ENCODE assay signal across 27 cellular contexts in genomic region chr2:222447144-222447543, GRCh38. TPM values are rescaled to one million over a fixed set of nuclear protein-coding genes. Genes with fewer than 3 reads are reported as not detected.
"Had no signal": no experiment of that assay in that cellular context is flagged by ENCODE, and none has a peak within 500 bp of the region (broad histone marks: within the 10 kb centered on the region; RNA-seq: fewer than 3 reads in every experiment).

No MANE protein-coding gene starts in this region.

- H3K9me3 ChIP-seq: colonic mucosa, prostate gland, right atrium auricular region, tibial artery had no signal

- H3K4me3 Mint-ChIP-seq: activated CD8-positive, alpha-beta T cell treated with anti-CD3 and anti-CD28 coated beads, Interleukin-2, amount 10 ng/mL, durations not matched to agents 7 days and 5 days; activated naive CD4-positive, alpha-beta T cell treated with anti-CD3 and anti-CD28 coated beads for 36 hours; activated naive CD8-positive, alpha-beta T cell treated with anti-CD3 and anti-CD28 coated beads, Interleukin-2, amount 50 U/mL, for 24 hours; activated T-cell treated with anti-CD3 and anti-CD28 coated beads, Interleukin-2, amount 50 U/mL, for 4 hours; neural crest cell had no signal

- H3K9me3 Mint-ChIP-seq: activated naive CD4-positive, alpha-beta T cell treated with anti-CD3 and anti-CD28 coated beads for 36 hours; activated naive CD8-positive, alpha-beta T cell treated with anti-CD3 and anti-CD28 coated beads, Interleukin-2, amount 50 U/mL, for 24 hours; activated T-cell treated with anti-CD3 and anti-CD28 coated beads, Interleukin-2, amount 50 U/mL, for 4 hours had no signal

- ATAC-seq: activated CD8-positive, alpha-beta T cell treated with anti-CD3 and anti-CD28 coated beads, Interleukin-2, amount 10 ng/mL, durations not matched to agents 7 days and 5 days; activated naive CD8-positive, alpha-beta T cell treated with anti-CD3 and anti-CD28 coated beads, Interleukin-2, amount 50 U/mL, for 24 hours; activated T-cell treated with anti-CD3 and anti-CD28 coated beads, Interleukin-2, amount 50 U/mL, for 4 hours; left colon; stimulated activated naive CD8-positive, alpha-beta T cell treated with anti-CD3 and anti-CD28 coated beads, Interleukin-15, Interleukin-2, amounts not matched to agents 100 U/mL and 50 U/mL, for 24 hours had no signal

- H3K27ac ChIP-seq: brain microvascular endothelial cell, colonic mucosa, prostate gland, right atrium auricular region, tibial artery had no signal

- H3K27me3 ChIP-seq: brain microvascular endothelial cell, colonic mucosa, right atrium auricular region, tibial artery had no signal

- H3K4me3 ChIP-seq: colonic mucosa, prostate gland, right atrium auricular region, tibial artery had no signal

- H3K27ac Mint-ChIP-seq: activated CD8-positive, alpha-beta T cell treated with anti-CD3 and anti-CD28 coated beads, Interleukin-2, amount 10 ng/mL, durations not matched to agents 7 days and 5 days; activated naive CD4-positive, alpha-beta T cell treated with anti-CD3 and anti-CD28 coated beads for 36 hours; activated naive CD8-positive, alpha-beta T cell treated with anti-CD3 and anti-CD28 coated beads, Interleukin-2, amount 50 U/mL, for 24 hours had no signal

- H3K36me3 ChIP-seq: brain microvascular endothelial cell, colonic mucosa, prostate gland, right atrium auricular region, tibial artery had no signal

- DNase-seq: activated CD4-positive, alpha-beta T cell treated with anti-CD3 and anti-CD28 coated beads for 48 hours; activated CD4-positive, CD25-positive, alpha-beta regulatory T cell; activated CD8-positive, alpha-beta T cell treated with anti-CD3 and anti-CD28 coated beads, Interleukin-2, amount 10 ng/mL, durations not matched to agents 7 days and 5 days; activated naive CD4-positive, alpha-beta T cell treated with anti-CD3 and anti-CD28 coated beads for 36 hours; activated naive CD8-positive, alpha-beta T cell treated with anti-CD3 and anti-CD28 coated beads, Interleukin-2, amount 50 U/mL, for 24 hours; activated T-cell treated with anti-CD3 and anti-CD28 coated beads, Interleukin-2, amount 50 U/mL, for 4 hours; aorta; brain microvascular endothelial cell; central memory CD4-positive, alpha-beta T cell; colonic mucosa; erythroblast; foreskin melanocyte; glutamatergic neuron; hypothalamus; islet precursor cell; left colon; stimulated activated CD4-positive, alpha-beta T cell treated with anti-CD3 and anti-CD28 coated beads, Interleukin-12 subunit alpha, Interleukin-12 subunit beta, amount 100 ng/mL, for 4 hours; stimulated activated CD4-positive, alpha-beta T cell treated with anti-CD3 and anti-CD28 coated beads, Interleukin-1b, Interleukin-23, amount 100 ng/mL, for 48 hours; stimulated activated naive CD8-positive, alpha-beta T cell treated with anti-CD3 and anti-CD28 coated beads, Interleukin-15, Interleukin-2, amounts not matched to agents 100 U/mL and 50 U/mL, for 24 hours; substantia nigra; tibial artery had no signal

- H3K4me1 Mint-ChIP-seq: activated naive CD8-positive, alpha-beta T cell treated with anti-CD3 and anti-CD28 coated beads, Interleukin-2, amount 50 U/mL, for 24 hours; neural crest cell had no signal

- H3K4me1 ChIP-seq: colonic mucosa, prostate gland, tibial artery had no signal

RNA-seq across cellular contexts. Expression of gene SGPP2, which starts 22.8 kb away (rescaled TPM):
- total RNA-seq: lung microvascular endothelial cell, myocyte, neural crest cell, osteocyte had no signal
